Comparison of ENCODE assay signal across 1 cellular context in genomic region chr3:76965122-76965725, GRCh38.
TF ChIP-seq lines count a peak whose summit lies in the region.

No MANE protein-coding gene starts in this region.

TF ChIP-seq in HepG2, 621 proteins besides CTCF, POLR2A, EP300 and RAD21 (continued from another document and continues in another):
- TF ChIP-seq NFAT5 (CRISPR knock-in tag; IDR thresholded peaks at IDR 0.05) (no peak), ZSCAN25 (CRISPR knock-in tag; IDR thresholded peaks at IDR 0.05) (0 out of 2 replicates have a peak, but pooled peaks have one; percentile 36), CEBPB (IDR thresholded peaks at IDR 0.05; ENCODE audit: borderline replicate concordance, low read depth, low read length) (peak; percentile 92), ZNF615 (CRISPR knock-in tag; IDR thresholded peaks at IDR 0.05; ENCODE audit: borderline replicate concordance) (no peak), GRHL1 (CRISPR knock-in tag; conservative IDR thresholded peaks at IDR 0.05) (no peak), ATM (IDR thresholded peaks at IDR 0.05; ENCODE audit: borderline replicate concordance) (no peak), KLF12 (CRISPR knock-in tag; IDR thresholded peaks at IDR 0.05; ENCODE audit: borderline replicate concordance) (no peak), REL (CRISPR knock-in tag; conservative IDR thresholded peaks at IDR 0.05) (no peak), GATA4 (IDR thresholded peaks at IDR 0.05; ENCODE audit: borderline replicate concordance, low read depth) (no peak), ZBTB43 (CRISPR knock-in tag; conservative IDR thresholded peaks at IDR 0.05) (no peak), HMG20A (CRISPR knock-in tag; IDR thresholded peaks at IDR 0.05; ENCODE audit: borderline replicate concordance) (peak; percentile 52; the same call in 1 of the 2 replicates), ZNF121 (CRISPR knock-in tag; IDR thresholded peaks at IDR 0.05) (no peak), TFE3 (CRISPR knock-in tag; IDR thresholded peaks at IDR 0.05) (no peak), HDAC2 (CRISPR knock-in tag; IDR thresholded peaks at IDR 0.05) (peak; percentile 67), SUZ12 (IDR thresholded peaks at IDR 0.05; ENCODE audit: low read depth, low read length) (no peak), ZXDC (CRISPR knock-in tag; IDR thresholded peaks at IDR 0.05) (no peak), ZNF350 (CRISPR knock-in tag; IDR thresholded peaks at IDR 0.05; ENCODE audit: borderline replicate concordance, low read depth) (no peak), MYNN (CRISPR knock-in tag; IDR thresholded peaks at IDR 0.05; ENCODE audit: low read depth) (no peak), ZNF619 (CRISPR knock-in tag; IDR thresholded peaks at IDR 0.05) (no peak), ZNF891 (CRISPR knock-in tag; IDR thresholded peaks at IDR 0.05) (no peak), ZNF547 (CRISPR knock-in tag; IDR thresholded peaks at IDR 0.05) (no peak), PPARG (CRISPR knock-in tag; conservative IDR thresholded peaks at IDR 0.05) (no peak), ATF7-NPFF (CRISPR knock-in tag; IDR thresholded peaks at IDR 0.05; ENCODE audit: low read depth) (no peak), ZNF782 (CRISPR knock-in tag; IDR thresholded peaks at IDR 0.05; ENCODE audit: borderline replicate concordance) (no peak), MYPOP (CRISPR knock-in tag; IDR thresholded peaks at IDR 0.05) (no peak), ZNF639 (CRISPR knock-in tag; conservative IDR thresholded peaks at IDR 0.05) (no peak), GABPA (IDR thresholded peaks at IDR 0.05; ENCODE audit: low read depth, low read length) (no peak), GABPA (CRISPR knock-in tag; IDR thresholded peaks at IDR 0.05; ENCODE audit: low read depth) (no peak), MBNL3 (CRISPR knock-in tag; conservative IDR thresholded peaks at IDR 0.05) (no peak), CSRNP1 (CRISPR knock-in tag; IDR thresholded peaks at IDR 0.05) (no peak), ZMYM4 (CRISPR knock-in tag; IDR thresholded peaks at IDR 0.05) (peak; percentile 92), ZNF232 (CRISPR knock-in tag; IDR thresholded peaks at IDR 0.05; ENCODE audit: borderline replicate concordance) (no peak), GPN1 (CRISPR knock-in tag; IDR thresholded peaks at IDR 0.05; ENCODE audit: borderline replicate concordance) (no peak), ZFP82 (CRISPR knock-in tag; IDR thresholded peaks at IDR 0.05; ENCODE audit: borderline replicate concordance) (no peak), ZNF501 (CRISPR knock-in tag; IDR thresholded peaks at IDR 0.05) (no peak), SP2 (CRISPR knock-in tag; IDR thresholded peaks at IDR 0.05) (no peak), ZBTB34 (CRISPR knock-in tag; IDR thresholded peaks at IDR 0.05) (no peak), NFE2 (CRISPR knock-in tag; IDR thresholded peaks at IDR 0.05) (no peak), ARID2 (CRISPR knock-in tag; IDR thresholded peaks at IDR 0.05; ENCODE audit: borderline replicate concordance) (no peak), GFI1 (CRISPR knock-in tag; IDR thresholded peaks at IDR 0.05; ENCODE audit: borderline replicate concordance) (no peak), HDAC6 (IDR thresholded peaks at IDR 0.05; ENCODE audit: low read depth, low read length) (no peak), ZNF362 (CRISPR knock-in tag; IDR thresholded peaks at IDR 0.05; ENCODE audit: borderline replicate concordance) (no peak)
